In the genomic region with DNA sequence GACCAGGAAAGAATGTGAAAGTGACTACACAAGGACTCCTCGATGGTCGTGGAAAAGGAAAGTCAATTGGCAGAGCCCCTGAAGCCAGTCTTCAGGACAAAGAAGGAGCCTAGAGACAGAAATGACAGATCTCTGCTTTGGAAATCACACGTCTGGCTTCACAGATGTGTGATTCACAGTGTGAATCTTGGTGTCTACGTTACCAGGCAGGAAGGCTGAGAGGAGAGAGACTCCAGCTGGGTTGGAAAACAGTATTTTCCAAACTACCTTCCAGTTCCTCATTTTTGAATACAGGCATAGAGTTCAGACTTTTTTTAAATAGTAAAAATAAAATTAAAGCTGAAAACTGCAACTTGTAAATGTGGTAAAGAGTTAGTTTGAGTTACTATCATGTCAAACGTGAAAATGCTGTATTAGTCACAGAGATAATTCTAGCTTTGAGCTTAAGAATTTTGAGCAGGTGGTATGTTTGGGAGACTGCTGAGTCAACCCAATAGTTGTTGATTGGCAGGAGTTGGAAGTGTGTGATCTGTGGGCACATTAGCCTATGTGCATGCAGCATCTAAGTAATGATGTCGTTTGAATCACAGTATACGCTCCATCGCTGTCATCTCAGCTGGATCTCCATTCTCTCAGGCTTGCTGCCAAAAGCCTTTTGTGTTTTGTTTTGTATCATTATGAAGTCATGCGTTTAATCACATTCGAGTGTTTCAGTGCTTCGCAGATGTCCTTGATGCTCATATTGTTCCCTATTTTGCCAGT, we compare ENCODE assay signal across 9 cellular contexts. TPM values are rescaled to one million over a fixed set of nuclear protein-coding genes. Genes with fewer than 3 reads are reported as not detected.
DNase-seq lines count a peak whose midpoint lies in the region; ATAC-seq and TF ChIP-seq lines count a peak whose summit lies in the region.
"Had no signal": no experiment of that assay in that cellular context is flagged by ENCODE, and none has a peak within 500 bp of the region (broad histone marks: within the 10 kb centered on the region; RNA-seq: fewer than 3 reads in every experiment).

No MANE protein-coding gene starts in this region.

- no peak for TF ChIP-seq CTCF in fibroblast of lung (conservative IDR thresholded peaks at IDR 0.05 in 1 of 2, IDR thresholded peaks at IDR 0.05 in 1 of 2; ENCODE audit: low read depth in 1 of 2, low read length in 2 of 2)

- H4K20me1 ChIP-seq in fibroblast of lung (ENCODE audit: control insufficient read depth, extremely low read depth, insufficient read depth, low read length) = no peaks in the 10 kb centered on the region

- no peaks in the 10 kb centered on the region for H3K4me1 ChIP-seq in fibroblast of lung (ENCODE audit: control insufficient read depth, extremely low read depth, insufficient read depth, low read length)

- H3K9me3 ChIP-seq in fibroblast of lung (ENCODE audit: control insufficient read depth, insufficient read depth, low read depth, low read length) = no peaks in the 10 kb centered on the region

- DNase-seq in COLO668 (lab: John Stamatoyannopoulos, UW; ENCODE audit: unreplicated experiment) (peak; percentile 29), NCI-H2171 treated with DMSO at 0.1 percent for 48 hours (lab: John Stamatoyannopoulos, UW) (peak; percentile 78), fibroblast of lung (ENCODE audit: low read depth in 2 of 2) (peak; percentile 28 to 37), SKM-1 (lab: John Stamatoyannopoulos, UW; ENCODE audit: unreplicated experiment) (no peak), NCI-H526 treated with DMSO at 0.1 percent for 48 hours (lab: John Stamatoyannopoulos, UW) (no peak)

- ATAC-seq in GM21576 (IDR thresholded peaks at IDR 0.05; ENCODE audit: unreplicated experiment) (peak; percentile 51), GM19324 (IDR thresholded peaks at IDR 0.05; ENCODE audit: low FRiP score, unreplicated experiment) (no peak), GM18907 (IDR thresholded peaks at IDR 0.05; ENCODE audit: unreplicated experiment) (no peak)

- H3K4me2 ChIP-seq in fibroblast of lung (ENCODE audit: extremely low read depth, insufficient read depth, low read length) = no peak overlapping the region

- peaks cover 7% of the 10 kb centered on the region for H3K27me3 ChIP-seq in fibroblast of lung (ENCODE audit: control insufficient read depth, insufficient read depth, low read length)

- no peaks in the 10 kb centered on the region for H3K36me3 ChIP-seq in fibroblast of lung (ENCODE audit: control insufficient read depth, insufficient read depth, low read length)

- no peaks in the 10 kb centered on the region for H3K79me2 ChIP-seq in fibroblast of lung (ENCODE audit: control insufficient read depth, insufficient read depth, low read length)

- no peak overlapping the region for H2AFZ ChIP-seq in fibroblast of lung (ENCODE audit: low read length)

- H3K4me3 ChIP-seq in fibroblast of lung (replicated peaks in 1 of 4; ENCODE audit: control extremely low read depth in 1 of 4, insufficient read depth in 1 of 4, low read depth in 3 of 4, low read length in 4 of 4) = no peak overlapping the region

- no peak overlapping the region for H3K9ac ChIP-seq in fibroblast of lung (ENCODE audit: insufficient read depth, low read length)

- no peak overlapping the region for H3K27ac ChIP-seq in fibroblast of lung (ENCODE audit: insufficient read depth, low read length)

RNA-seq across cellular contexts. Expression of gene CCR2, which starts 6.0 kb away (rescaled TPM):
- under 0.01 TPM in 1 of 2 replicates, not detected in the other for total RNA-seq in fibroblast of lung
- not detected in 2 replicates for polyA plus RNA-seq in fibroblast of lung
- polyA plus RNA-seq in fibroblast of lung (2012) = not detected in 2 replicates
- not detected in 2 replicates for polyA minus RNA-seq in fibroblast of lung (ENCODE audit: low replicate concordance)
- total RNA-seq: bronchial epithelial cell had no signal

RNA-seq across cellular contexts. Expression of gene CCR5, which starts 10.8 kb away (rescaled TPM):
- under 0.01 TPM in 2 replicates for total RNA-seq in fibroblast of lung
- 0.15 TPM in 1 of 2 replicates, not detected in the other for polyA plus RNA-seq in fibroblast of lung
- 0.16 TPM in 1 of 2 replicates, not detected in the other for polyA plus RNA-seq in fibroblast of lung (2012)
- polyA minus RNA-seq in fibroblast of lung (ENCODE audit: low replicate concordance) = 0.26 TPM in 1 of 2 replicates, not detected in the other
- total RNA-seq: bronchial epithelial cell had no signal

RNA-seq across cellular contexts. Expression of gene CCRL2, which starts 47.1 kb away (rescaled TPM):
- total RNA-seq in fibroblast of lung = 0.26 and 0.33 TPM in 2 replicates
- polyA plus RNA-seq in fibroblast of lung = 0.46 and 3.7 TPM in 2 replicates
- 0.23 and 1.8 TPM in 2 replicates for polyA plus RNA-seq in fibroblast of lung (2012)
- polyA minus RNA-seq in fibroblast of lung (ENCODE audit: low replicate concordance) = 0.86 and 1.1 TPM in 2 replicates

Comparison
In these comparisons a context has a peak if more than half of its experiments do, and no peak if none do; other contexts are left out.
1. DNase-seq: peak in COLO668 (single experiment), NCI-H2171 treated with DMSO at 0.1 percent for 48 hours (single experiment) and fibroblast of lung (2 of 2); none in SKM-1 (single experiment) and NCI-H526 treated with DMSO at 0.1 percent for 48 hours (single experiment).